ENCODE assay signal across 8 cellular contexts in genomic region chr7:17940302-17941170, GRCh38. TPM values are rescaled to one million over a fixed set of nuclear protein-coding genes. Genes with fewer than 3 reads are reported as not detected.
A peak's percentile ranks its signal among the peaks of the same experiment; 100 is the strongest.
DNase-seq lines count a peak whose midpoint lies in the region; ATAC-seq and TF ChIP-seq lines count a peak whose summit lies in the region.

Gene SNX13 (minus strand): TSS chr7:17940494. CDS start chr7:17940295, 199 bp downstream.

- H3K9ac ChIP-seq in DND-41 (ENCODE audit: low read depth, low read length) (peak within 1 kb of the TSS; percentile 80), KMS-11 (peak within 1 kb of the TSS; percentile 98)

- no peaks in the 10 kb centered on the region for H4K20me1 ChIP-seq in DND-41 (ENCODE audit: insufficient read depth, low read length)
- H4K20me1 ChIP-seq in KMS-11 (ENCODE audit: insufficient read depth) = no peaks in the 10 kb centered on the region

- in situ Hi-C loops in Panc1 (cut with HindIII; ENCODE audit: low pct_unique_long_range_greater_than_20kb, low sequenced_read_pairs) = no loop called here

- H3K79me2 ChIP-seq in DND-41 (ENCODE audit: insufficient read depth, low read length) = peaks cover 49% of the 10 kb centered on the region
- H3K79me2 ChIP-seq in KMS-11 (ENCODE audit: insufficient read depth, low read depth) = peaks cover 45% of the 10 kb centered on the region

- intact Hi-C loops in Panc1 (cut with micrococcal nuclease; ENCODE audit: unreplicated experiment) (loop anchor here (5.0 kb wide), 1 partner anchor 168 kb away; no protein-coding TSS in a partner anchor), esophagus muscularis mucosa (cut with DNase I) (no loop called here)

- TF ChIP-seq POLR2A in esophagus muscularis mucosa (IDR thresholded peaks at IDR 0.05; ENCODE audit: low read depth) = peak; percentile 62

- peaks cover 38% of the 10 kb centered on the region for H3K4me1 ChIP-seq in DND-41 (ENCODE audit: insufficient read depth, low read length)
- peaks cover 35% of the 10 kb centered on the region for H3K4me1 ChIP-seq in KMS-11 (ENCODE audit: low read depth, poor library complexity, severe bottlenecking)
- H3K4me1 ChIP-seq in Panc1 (ENCODE audit: control insufficient read depth, insufficient read depth, low read length) = peaks cover 16% of the 10 kb centered on the region
- peaks cover 23 to 44% (median 41%) of the 10 kb centered on the region in 4 donors for H3K4me1 ChIP-seq in esophagus muscularis mucosa

- H2AFZ ChIP-seq in DND-41 (ENCODE audit: low read depth, low read length) = peak within 1 kb of the TSS; percentile 91
- peak within 1 kb of the TSS; percentile 95 for H2AFZ ChIP-seq in KMS-11 (ENCODE audit: low read depth)

- ATAC-seq in DND-41 (ENCODE audit: insufficient read depth, low read depth) (peak; percentile 96), GM21737 (IDR thresholded peaks at IDR 0.05; ENCODE audit: unreplicated experiment) (peak; percentile 95), Panc1 (peak; percentile 97)

- WGBS in esophagus muscularis mucosa = 0% methylated on average over 31 of the region's 78 CpGs

- H3K36me3 ChIP-seq in DND-41 (ENCODE audit: insufficient read depth, low read length) (no peaks in the 10 kb centered on the region; the same call in 1 of the 2 replicates), KMS-11 (ENCODE audit: insufficient read depth) (no peaks in the 10 kb centered on the region), Panc1 (ENCODE audit: control insufficient read depth, insufficient read depth, low read length) (no peaks in the 10 kb centered on the region; the same call in 1 of the 2 replicates), esophagus muscularis mucosa (no peaks in the 10 kb centered on the region)

- POLR2A ChIA-PET in Panc1 (lab: Charles Lee) = no interaction called here

- H3K9me3 ChIP-seq in DND-41 (ENCODE audit: insufficient read depth, low read length, severe bottlenecking) = no peaks in the 10 kb centered on the region
- H3K9me3 ChIP-seq in Panc1 (ENCODE audit: control insufficient read depth, insufficient read depth, low read depth, low read length) = no peaks in the 10 kb centered on the region
- H3K9me3 ChIP-seq in esophagus muscularis mucosa = no peaks in the 10 kb centered on the region

- DNase-seq in DND-41 (peak; percentile 90), Panc1 (ENCODE audit: low read depth, low spot score) (peak; percentile 65), esophagus muscularis mucosa (ENCODE audit: extremely low spot score) (peak; percentile 97), myocyte (ENCODE audit: low read depth) (peak; percentile 97)
- DNase-seq in activated T-cell treated with anti-CD3 and anti-CD28 coated beads, Interleukin-2, amount 50 U/mL, for 48 hours = peak; percentile 89 to 92
- peak; percentile 81 to 84 for DNase-seq in stimulated activated CD8-positive, alpha-beta memory T cell treated with anti-CD3 and anti-CD28 coated beads, Interleukin-7, amount 100 ng/mL, for 48 hours (ENCODE audit: extremely low read depth in 1 of 2, low read depth in 1 of 2)

- TF ChIP-seq CTCF in DND-41 (IDR thresholded peaks at IDR 0.05; ENCODE audit: borderline replicate concordance, extremely low read depth, low read length, poor library complexity, severe bottlenecking) (peak; percentile 49), KMS-11 (conservative IDR thresholded peaks at IDR 0.05; ENCODE audit: low read depth, low read length) (no peak), Panc1 (IDR thresholded peaks at IDR 0.05) (peak; percentile 71), esophagus muscularis mucosa (IDR thresholded peaks at IDR 0.05) (peak; percentile 15 to 38 (median 32))

- peak within 1 kb of the TSS; percentile 58 to 89 for H3K4me3 ChIP-seq in DND-41 (ENCODE audit: low read depth in 1 of 2, low read length in 2 of 2)
- H3K4me3 ChIP-seq in KMS-11 (IDR thresholded peaks at IDR 0.05; ENCODE audit: insufficient read depth, low read depth, low read length) = no peak within 1 kb of the TSS
- H3K4me3 ChIP-seq in Panc1 (ENCODE audit: low read depth in 2 of 2, low read length in 2 of 2) = peak within 1 kb of the TSS; percentile 88 to 93
- H3K4me3 ChIP-seq in esophagus muscularis mucosa = peak within 1 kb of the TSS; percentile 67 to 97 (median 84)

- BruUV-seq in Panc1 (replicated peaks; lab: Mats Ljungman, UMichigan) = no TSS peak

- H3K4me2 ChIP-seq in DND-41 (ENCODE audit: insufficient read depth, low read length) (peak within 1 kb of the TSS; percentile 77), KMS-11 (peak within 1 kb of the TSS; percentile 66)

- CTCF ChIA-PET in Panc1 (lab: Charles Lee) = no interaction called here

- peak within 1 kb of the TSS; percentile 84 for H3K27ac ChIP-seq in DND-41 (ENCODE audit: low read length)
- peak within 1 kb of the TSS; percentile 91 for H3K27ac ChIP-seq in KMS-11
- H3K27ac ChIP-seq in Panc1 (ENCODE audit: low read length) = peak within 1 kb of the TSS; percentile 93
- H3K27ac ChIP-seq in esophagus muscularis mucosa (replicated peaks in 1 of 4) = peak within 1 kb of the TSS; percentile 91 to 97 (median 95)

- H3K27me3 ChIP-seq in DND-41 (ENCODE audit: insufficient read depth, low read length, poor library complexity) (no peaks in the 10 kb centered on the region), KMS-11 (ENCODE audit: insufficient read depth, low read depth) (no peaks in the 10 kb centered on the region), Panc1 (ENCODE audit: control insufficient read depth, insufficient read depth, low read length) (no peaks in the 10 kb centered on the region; the same call in 1 of the 2 replicates), esophagus muscularis mucosa (no peaks in the 10 kb centered on the region)

- no peak for TF ChIP-seq EP300 in esophagus muscularis mucosa (IDR thresholded peaks at IDR 0.05)

RNA-seq across cellular contexts. Expression of gene SNX13, which starts in this region (rescaled TPM):
- total RNA-seq in Panc1 (2021; ENCODE audit: unreplicated experiment) (53.3 TPM), esophagus muscularis mucosa (10 to 100 TPM; 37.9 to 51.8 (median 43.9) TPM), myocyte (90.8 and 155 TPM in 2 replicates)
- 15.6 TPM for polyA plus RNA-seq in Panc1 (2012; ENCODE audit: insufficient read length)
- 15.7 TPM for polyA plus RNA-seq in myocyte (2012)
